Comparison of ENCODE assay signal across 8 cellular contexts in genomic region chr14:106530423-106531107, GRCh38.
DNase-seq lines count a peak whose midpoint lies in the region; ATAC-seq and TF ChIP-seq lines count a peak whose summit lies in the region.

No MANE protein-coding gene starts in this region.

- 57 to 65% methylated on average over 9 to 12 of the region's 12 CpGs for WGBS in lower leg skin, 2 donors

- H3K36me3 ChIP-seq in CD8-positive, alpha-beta T cell (ENCODE audit: insufficient read depth, low read length) = no peaks in the 10 kb centered on the region

- ATAC-seq in CD8-positive, alpha-beta T cell = peak; percentile 95
- peak; percentile 80 for ATAC-seq in GM21515 (IDR thresholded peaks at IDR 0.05; ENCODE audit: unreplicated experiment)
- peak; percentile 72 for ATAC-seq in central memory CD8-positive, alpha-beta T cell (replicated peaks; ENCODE audit: extremely low read depth, poor library complexity, severe bottlenecking)
- ATAC-seq in GM18870 (IDR thresholded peaks at IDR 0.05; ENCODE audit: unreplicated experiment) = no peak
- no peak for ATAC-seq in HG03097 (IDR thresholded peaks at IDR 0.05; ENCODE audit: low FRiP score, unreplicated experiment)

- TF ChIP-seq CTCF in CD8-positive, alpha-beta T cell (IDR thresholded peaks at IDR 0.05) = peak; percentile 53
- TF ChIP-seq CTCF in lower leg skin (IDR thresholded peaks at IDR 0.05) = no peak

- no peaks in the 10 kb centered on the region for H3K9me3 ChIP-seq in CD8-positive, alpha-beta T cell (ENCODE audit: low read length)

- H3K27ac Mint-ChIP-seq in CD8-positive, alpha-beta T cell = no peak overlapping the region
- H3K27ac Mint-ChIP-seq in central memory CD8-positive, alpha-beta T cell (ENCODE audit: low read depth) = no peak overlapping the region

- no peak overlapping the region for H3K4me3 ChIP-seq in CD8-positive, alpha-beta T cell (ENCODE audit: low read depth, low read length)
- H3K4me3 ChIP-seq in lower leg skin (ENCODE audit: low read depth, poor library complexity, severe bottlenecking) = no peak overlapping the region

- no peak overlapping the region for H3K4me3 Mint-ChIP-seq in CD8-positive, alpha-beta T cell
- no peak overlapping the region for H3K4me3 Mint-ChIP-seq in central memory CD8-positive, alpha-beta T cell

- H3K36me3 Mint-ChIP-seq in CD8-positive, alpha-beta T cell = no peaks in the 10 kb centered on the region
- no peaks in the 10 kb centered on the region for H3K36me3 Mint-ChIP-seq in central memory CD8-positive, alpha-beta T cell (ENCODE audit: insufficient read depth)

- DNase-seq in CD8-positive, alpha-beta T cell = peak in 4 of 7 experiments; percentile 33 to 64 (median 55)
- DNase-seq in MV-4-11 (lab: John Stamatoyannopoulos, UW) (peak; percentile 1), lower leg skin (ENCODE audit: low spot score in 2 of 2) (no peak), NCI-H187 treated with DMSO at 0.1 percent for 48 hours (lab: John Stamatoyannopoulos, UW) (no peak)
- no peak for DNase-seq in central memory CD8-positive, alpha-beta T cell (ENCODE audit: low spot score in 2 of 2)

- TF ChIP-seq POLR2A in lower leg skin (IDR thresholded peaks at IDR 0.05) = no peak

- no peaks in the 10 kb centered on the region for H3K4me1 ChIP-seq in CD8-positive, alpha-beta T cell (ENCODE audit: insufficient read depth, low read length)

- H3K9me3 Mint-ChIP-seq in CD8-positive, alpha-beta T cell = no peaks in the 10 kb centered on the region
- no peaks in the 10 kb centered on the region for H3K9me3 Mint-ChIP-seq in central memory CD8-positive, alpha-beta T cell

- H3K4me1 Mint-ChIP-seq in CD8-positive, alpha-beta T cell (ENCODE audit: low read depth) = peaks cover 3% of the 10 kb centered on the region
- no peaks in the 10 kb centered on the region for H3K4me1 Mint-ChIP-seq in central memory CD8-positive, alpha-beta T cell

- CTCF ChIA-PET in CD8-positive, alpha-beta T cell (lab: Charles Lee) = interaction anchor here (0.9 to 4.9 kb wide), 13 partner anchors 8 to 157 kb away, joined by 3 to 27 read pairs (median 4); no protein-coding TSS in a partner anchor

- peaks cover 13% of the 10 kb centered on the region for H3K27me3 Mint-ChIP-seq in CD8-positive, alpha-beta T cell (ENCODE audit: low read depth)
- H3K27me3 Mint-ChIP-seq in central memory CD8-positive, alpha-beta T cell = peaks cover 43% of the 10 kb centered on the region

- H3K27me3 ChIP-seq in CD8-positive, alpha-beta T cell (ENCODE audit: insufficient read depth, low read length) = no peaks in the 10 kb centered on the region

- intact Hi-C loops in CD8-positive, alpha-beta T cell (cut with DNase I, micrococcal nuclease) = loop anchor here in 1 of 2 experiments (10.0 kb wide), 1 partner anchor 46 kb away; no protein-coding TSS in a partner anchor
- intact Hi-C loops in lower leg skin (cut with DNase I; ENCODE audit: low total_unique reads) = no loop called here

- no peak overlapping the region for H3K27ac ChIP-seq in CD8-positive, alpha-beta T cell (ENCODE audit: low read depth, low read length)

- POLR2A ChIA-PET in CD8-positive, alpha-beta T cell (lab: Charles Lee) = interaction anchor here (1.6 kb wide), 1 partner anchor 10 kb away, joined by 4 read pairs; no protein-coding TSS in a partner anchor

Comparison
In these comparisons a context has a peak if more than half of its experiments do, and no peak if none do; other contexts are left out.
1. ATAC-seq: peak in CD8-positive, alpha-beta T cell (single experiment), GM21515 (single experiment) and central memory CD8-positive, alpha-beta T cell (single experiment); none in GM18870 (single experiment) and HG03097 (single experiment).
2. DNase-seq: peak in CD8-positive, alpha-beta T cell (4 of 7) and MV-4-11 (single experiment); none in central memory CD8-positive, alpha-beta T cell (0 of 2), lower leg skin (0 of 2) and NCI-H187 treated with DMSO at 0.1 percent for 48 hours (single experiment).